ENCODE assay signal across 7 cellular contexts in genomic region chr10:33334839-33335549, GRCh38. TPM values are rescaled to one million over a fixed set of nuclear protein-coding genes. Genes with fewer than 3 reads are reported as not detected.
DNase-seq lines count a peak whose midpoint lies in the region; ATAC-seq, FAIRE-seq and TF ChIP-seq lines count a peak whose summit lies in the region.

No MANE protein-coding gene starts in this region.

- H3K9me3 ChIP-seq in duodenal mucosa (ENCODE audit: control insufficient read depth in 1 of 2, low read length in 2 of 2) (no peaks in the 10 kb centered on the region), HepG2 (ENCODE audit: low read length) (no peaks in the 10 kb centered on the region)

- peak overlapping the region; percentile 96 for H3K4me2 ChIP-seq in HepG2 (ENCODE audit: low read depth, low read length)

- H3K27ac ChIP-seq in duodenal mucosa (ENCODE audit: low read depth, low read length) (peak overlapping the region; percentile 60), HepG2 (ENCODE audit: extremely low read length, insufficient read depth, low read length) (no peak overlapping the region)

- TF ChIP-seq CTCF in HepG2 (CRISPR knock-in tag; IDR thresholded peaks at IDR 0.05): peak; percentile 75

- intact Hi-C loops in HepG2 (cut with micrococcal nuclease; ENCODE audit: unreplicated experiment): loop anchor here (10.0 kb wide), 2 partner anchors 740 to 960 kb away; no protein-coding TSS in a partner anchor

- no peak for FAIRE-seq in HepG2 (lab: Jason Lieb, UNC)

- in situ Hi-C loops in HepG2 (cut with HindIII; ENCODE audit: extremely low pct_ligation_motif_present, low pct_unique_long_range_greater_than_20kb): loop anchor here (10.0 to 25.0 kb wide), 3 partner anchors 790 to 1302 kb away; no protein-coding TSS in a partner anchor

- TF ChIP-seq POLR2A in HepG2 (IDR thresholded peaks at IDR 0.05; ENCODE audit: insufficient read depth in 1 of 2, low read depth in 2 of 2, low read length in 2 of 2): no peak

- peak; percentile 85 for TF ChIP-seq RAD21 in HepG2 (CRISPR knock-in tag; IDR thresholded peaks at IDR 0.05)

- H3K36me3 ChIP-seq in duodenal mucosa (ENCODE audit: control insufficient read depth in 1 of 2, insufficient read depth in 2 of 2, low read length in 2 of 2) (no peaks in the 10 kb centered on the region), HepG2 (replicated peaks in 1 of 2; ENCODE audit: control insufficient read depth in 1 of 2, insufficient read depth in 2 of 2, low read length in 2 of 2) (no peaks in the 10 kb centered on the region)

- H3K27me3 ChIP-seq in duodenal mucosa (ENCODE audit: control insufficient read depth in 1 of 2, insufficient read depth in 2 of 2, low read length in 2 of 2) (no peaks in the 10 kb centered on the region), HepG2 (ENCODE audit: control insufficient read depth in 1 of 2, insufficient read depth in 2 of 2, low read length in 2 of 2) (peaks cover 3 to 44% of the 10 kb centered on the region in 2 experiments; a peak in 4 of 5 replicates)

- CTCF ChIA-PET in HepG2 (lab: Yijun Ruan, JAX; ENCODE audit: low intra/inter-chr PET ratio, low total read pairs): no interaction called here

- WGBS in HepG2 (ENCODE audit: low lambda C conversion rate): 2% methylated on average over 18 of the region's 63 CpGs

- POLR2A ChIA-PET in HepG2 (lab: Yijun Ruan, JAX): interaction anchor here (0.6 to 3.9 kb wide), 5 partner anchors 137 to 783 kb away, joined by 3 to 19 read pairs (median 6); no protein-coding TSS in a partner anchor

- DNase-seq in ELF-1 (ENCODE audit: low read depth, low spot score) (peak; percentile 83), KG1 (lab: John Stamatoyannopoulos, UW) (peak; percentile 28), UCSD-AML1 (lab: John Stamatoyannopoulos, UW; ENCODE audit: unreplicated experiment) (peak; percentile 52), HepG2 (ENCODE audit: low spot score) (peak; percentile 36), cortex of kidney (lab: John Stamatoyannopoulos, UW) (no peak)
- DNase-seq in stimulated activated CD4-positive, alpha-beta T cell treated with anti-CD3 and anti-CD28 coated beads, Interleukin-2, amount 100 ng/mL, for 48 hours: peak; percentile 31 to 37

- peak; percentile 95 for ATAC-seq in HepG2

- H3K4me3 ChIP-seq in duodenal mucosa (ENCODE audit: low read depth in 1 of 2, low read length in 2 of 2): peak overlapping the region; percentile 79 to 84
- H3K4me3 ChIP-seq in HepG2 (replicated peaks in 1 of 3; ENCODE audit: insufficient read depth in 1 of 3, low read depth in 2 of 3, low read length in 3 of 3): peak overlapping the region; percentile 52 to 81 (median 66)

- H2AFZ ChIP-seq in HepG2 (ENCODE audit: low read length): no peak overlapping the region

- H3K9ac ChIP-seq in duodenal mucosa (ENCODE audit: low read depth in 1 of 2, low read length in 2 of 2) (peak overlapping the region; percentile 60 to 72), HepG2 (ENCODE audit: insufficient read depth, low read depth, low read length) (peak overlapping the region; percentile 45)

- no peaks in the 10 kb centered on the region for H4K20me1 ChIP-seq in HepG2 (ENCODE audit: insufficient read depth, low read length)

- peaks cover 2% of the 10 kb centered on the region for H3K79me2 ChIP-seq in HepG2 (ENCODE audit: insufficient read depth, low read length)

- TF ChIP-seq EP300 in HepG2 (IDR thresholded peaks at IDR 0.05; ENCODE audit: low read depth in 2 of 2, low read length in 2 of 2) (no peak), HepG2 (CRISPR knock-in tag; IDR thresholded peaks at IDR 0.05; ENCODE audit: borderline replicate concordance) (no peak)

- BruUV-seq in HepG2 (replicated peaks; lab: Mats Ljungman, UMichigan): no TSS peak

- H3K4me1 ChIP-seq in duodenal mucosa (ENCODE audit: control insufficient read depth in 1 of 2, insufficient read depth in 2 of 2, low read length in 2 of 2) (peaks cover 20 to 27% of the 10 kb centered on the region in 2 donors), HepG2 (ENCODE audit: insufficient read depth, low read length) (peaks cover 65% of the 10 kb centered on the region)

TF ChIP-seq in HepG2, 621 proteins besides CTCF, POLR2A, EP300 and RAD21 (continues in another document):
- TF ChIP-seq GTF2F1 (IDR thresholded peaks at IDR 0.05; ENCODE audit: low read length): no peak
- TF ChIP-seq, protein P1, sequence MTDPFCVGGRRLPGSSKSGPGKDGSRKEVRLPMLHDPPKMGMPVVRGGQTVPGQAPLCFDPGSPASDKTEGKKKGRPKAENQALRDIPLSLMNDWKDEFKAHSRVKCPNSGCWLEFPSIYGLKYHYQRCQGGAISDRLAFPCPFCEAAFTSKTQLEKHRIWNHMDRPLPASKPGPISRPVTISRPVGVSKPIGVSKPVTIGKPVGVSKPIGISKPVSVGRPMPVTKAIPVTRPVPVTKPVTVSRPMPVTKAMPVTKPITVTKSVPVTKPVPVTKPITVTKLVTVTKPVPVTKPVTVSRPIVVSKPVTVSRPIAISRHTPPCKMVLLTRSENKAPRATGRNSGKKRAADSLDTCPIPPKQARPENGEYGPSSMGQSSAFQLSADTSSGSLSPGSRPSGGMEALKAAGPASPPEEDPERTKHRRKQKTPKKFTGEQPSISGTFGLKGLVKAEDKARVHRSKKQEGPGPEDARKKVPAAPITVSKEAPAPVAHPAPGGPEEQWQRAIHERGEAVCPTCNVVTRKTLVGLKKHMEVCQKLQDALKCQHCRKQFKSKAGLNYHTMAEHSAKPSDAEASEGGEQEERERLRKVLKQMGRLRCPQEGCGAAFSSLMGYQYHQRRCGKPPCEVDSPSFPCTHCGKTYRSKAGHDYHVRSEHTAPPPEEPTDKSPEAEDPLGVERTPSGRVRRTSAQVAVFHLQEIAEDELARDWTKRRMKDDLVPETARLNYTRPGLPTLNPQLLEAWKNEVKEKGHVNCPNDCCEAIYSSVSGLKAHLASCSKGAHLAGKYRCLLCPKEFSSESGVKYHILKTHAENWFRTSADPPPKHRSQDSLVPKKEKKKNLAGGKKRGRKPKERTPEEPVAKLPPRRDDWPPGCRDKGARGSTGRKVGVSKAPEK (CRISPR knock-in tag; IDR thresholded peaks at IDR 0.05; ENCODE audit: borderline replicate concordance): peak; percentile 48; the same call in 1 of the 2 replicates
- TF ChIP-seq, protein P2, sequence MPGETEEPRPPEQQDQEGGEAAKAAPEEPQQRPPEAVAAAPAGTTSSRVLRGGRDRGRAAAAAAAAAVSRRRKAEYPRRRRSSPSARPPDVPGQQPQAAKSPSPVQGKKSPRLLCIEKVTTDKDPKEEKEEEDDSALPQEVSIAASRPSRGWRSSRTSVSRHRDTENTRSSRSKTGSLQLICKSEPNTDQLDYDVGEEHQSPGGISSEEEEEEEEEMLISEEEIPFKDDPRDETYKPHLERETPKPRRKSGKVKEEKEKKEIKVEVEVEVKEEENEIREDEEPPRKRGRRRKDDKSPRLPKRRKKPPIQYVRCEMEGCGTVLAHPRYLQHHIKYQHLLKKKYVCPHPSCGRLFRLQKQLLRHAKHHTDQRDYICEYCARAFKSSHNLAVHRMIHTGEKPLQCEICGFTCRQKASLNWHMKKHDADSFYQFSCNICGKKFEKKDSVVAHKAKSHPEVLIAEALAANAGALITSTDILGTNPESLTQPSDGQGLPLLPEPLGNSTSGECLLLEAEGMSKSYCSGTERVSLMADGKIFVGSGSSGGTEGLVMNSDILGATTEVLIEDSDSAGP (CRISPR knock-in tag; IDR thresholded peaks at IDR 0.05; ENCODE audit: borderline replicate concordance): peak; percentile 87
- no peak for TF ChIP-seq MED13 (CRISPR knock-in tag; IDR thresholded peaks at IDR 0.05)
- TF ChIP-seq RBM22 (optimal IDR thresholded peaks at IDR 0.05; ENCODE audit: low read length): no peak
- no peak for TF ChIP-seq FIP1L1 (IDR thresholded peaks at IDR 0.05; ENCODE audit: borderline replicate concordance, insufficient read depth, low read depth, low read length)
- no peak for TF ChIP-seq ZNF251 (CRISPR knock-in tag; IDR thresholded peaks at IDR 0.05)
- TF ChIP-seq NFYB (CRISPR knock-in tag; IDR thresholded peaks at IDR 0.05): no peak
- no peak for TF ChIP-seq PBX3 (CRISPR knock-in tag; IDR thresholded peaks at IDR 0.05; ENCODE audit: borderline replicate concordance)
- 0 out of 2 replicates have a peak, but pooled peaks have one; percentile 69 for TF ChIP-seq ZMAT3 (CRISPR knock-in tag; conservative IDR thresholded peaks at IDR 0.05)
- TF ChIP-seq MATR3 (CRISPR knock-in tag; IDR thresholded peaks at IDR 0.05): no peak
- no peak for TF ChIP-seq HOXA7 (CRISPR knock-in tag; IDR thresholded peaks at IDR 0.05)

RNA-seq across cellular contexts. Expression of gene NRP1, which starts 0.5 kb away (rescaled TPM):
- total RNA-seq in HepG2 (2016; rRNA removed; fragmentation: Illumina TruSeq; extraction: Trizol): 3.7 and 5.8 TPM in 2 replicates
- 0.40 and 0.62 TPM in 2 replicates for total RNA-seq in HepG2 (2016; cell fraction: cytosol; rRNA removed; fragmentation: Illumina TruSeq; extraction: Trizol; ENCODE audit: low read depth)
- total RNA-seq in HepG2 (2016; cell fraction: insoluble cytoplasmic fraction; rRNA removed; fragmentation: Illumina TruSeq; extraction: Trizol): 2.3 and 7.2 TPM in 2 replicates
- total RNA-seq in HepG2 (2016; cell fraction: membrane; rRNA removed; fragmentation: Illumina TruSeq; extraction: Trizol): 1.4 and 1.5 TPM in 2 replicates
- total RNA-seq in HepG2 (2016; cell fraction: nucleus; rRNA removed; fragmentation: Illumina TruSeq; extraction: Trizol): 8.7 and 10.3 TPM in 2 replicates
- 5.3 and 5.8 TPM in 2 replicates for polyA plus RNA-seq in HepG2 (2011; rRNA removed)
- polyA plus RNA-seq in HepG2 (2011; cell fraction: cytosol; rRNA removed): 3.6 and 4.6 TPM in 2 replicates
- 7.4 and 8.5 TPM in 2 replicates for polyA plus RNA-seq in HepG2 (2011; cell fraction: nucleus; rRNA removed)
- polyA plus RNA-seq in HepG2 (2012): 7.2 and 14.9 TPM in 2 replicates
- polyA plus RNA-seq in HepG2 (2016; cell fraction: cytosol; fragmentation: Illumina TruSeq; extraction: Trizol; ENCODE audit: low read depth): 0.29 and 0.38 TPM in 2 replicates
- 2.2 and 2.4 TPM in 2 replicates for polyA plus RNA-seq in HepG2 (2016; cell fraction: insoluble cytoplasmic fraction; fragmentation: Illumina TruSeq; extraction: Trizol; ENCODE audit: low read depth)
- 0.31 and 0.57 TPM in 2 replicates for polyA plus RNA-seq in HepG2 (2016; cell fraction: membrane; fragmentation: Illumina TruSeq; extraction: Trizol; ENCODE audit: low read depth)
- polyA plus RNA-seq in HepG2 (2016; cell fraction: nucleus; fragmentation: Illumina TruSeq; extraction: Trizol; ENCODE audit: insufficient read depth, low read depth): 6.3 and 7.6 TPM in 2 replicates
- polyA minus RNA-seq in HepG2 (2011; rRNA and poly(A)+ RNA removed; ENCODE audit: low replicate concordance): 10.2 and 16.5 TPM in 2 replicates
- 12.9 and 14.9 TPM in 2 replicates for polyA minus RNA-seq in HepG2 (2011; cell fraction: cytosol; rRNA and poly(A)+ RNA removed)
- polyA minus RNA-seq in HepG2 (2011; cell fraction: nucleus; rRNA and poly(A)+ RNA removed): 20.0 and 24.4 TPM in 2 replicates
